In genomic region chr9:128072144-128073021, GRCh38 we compare ENCODE assay signal across 8 cellular contexts. TPM values are rescaled to one million over a fixed set of nuclear protein-coding genes. Genes with fewer than 3 reads are reported as not detected.
DNase-seq lines count a peak whose midpoint lies in the region; ATAC-seq and TF ChIP-seq lines count a peak whose summit lies in the region.

No MANE protein-coding gene starts in this region.

- H3K9me3 ChIP-seq in heart left ventricle: no peaks in the 10 kb centered on the region

- no peak for TF ChIP-seq CTCF in heart left ventricle (IDR thresholded peaks at IDR 0.05)

- ATAC-seq in heart left ventricle: no peak
- no peak for ATAC-seq in GM19452 (IDR thresholded peaks at IDR 0.05; ENCODE audit: unreplicated experiment)
- no peak for ATAC-seq in HG02763 (IDR thresholded peaks at IDR 0.05; ENCODE audit: unreplicated experiment)

- no peaks in the 10 kb centered on the region for H3K27me3 ChIP-seq in heart left ventricle

- intact Hi-C loops in heart left ventricle (cut with DNase I): no loop called here

- no peak for TF ChIP-seq POLR2A in heart left ventricle (IDR thresholded peaks at IDR 0.05)

- H3K27ac ChIP-seq in adipose tissue (ENCODE audit: low read depth, low read length) (peak overlapping the region; percentile 78), heart left ventricle (peak overlapping the region; percentile 27 to 99 (median 74))

- no peaks in the 10 kb centered on the region for H3K36me3 ChIP-seq in heart left ventricle

- 5 to 15% (median 9%) methylated on average over 5 of the region's 5 CpGs for WGBS in adipose tissue, 3 donors
- 15 to 24% (median 20%) methylated on average over 5 of the region's 5 CpGs for WGBS in heart left ventricle, 4 donors

- DNase-seq in AML-193 (lab: John Stamatoyannopoulos, UW): peak; percentile 70 to 79
- DNase-seq in HUDEP-2 (lab: John Stamatoyannopoulos, UW; ENCODE audit: unreplicated experiment in 76 of 76): peak in 48 of 76 experiments; percentile 14 to 58 (median 38)
- peak; percentile 74 for DNase-seq in SIG-M5 (lab: John Stamatoyannopoulos, UW)
- DNase-seq in heart left ventricle: peak in 4 of 5 donors; percentile 74 to 86 (median 80)
- DNase-seq in putamen (ENCODE audit: low spot score): peak; percentile 72

- H3K4me1 ChIP-seq in heart left ventricle: peaks cover 0 to 73% (median 35%) of the 10 kb centered on the region in 12 donors

- peak overlapping the region in 5 of 12 donors; percentile 0 to 34 (median 1) for H3K4me3 ChIP-seq in heart left ventricle

RNA-seq across cellular contexts. Expression of gene SLC25A25, which starts 4.4 kb away (rescaled TPM):
- 100 to 1,000 TPM in 1 of 3 donors, 10 to 100 TPM in 2; 40.4 to 129 (median 61.0) TPM for polyA plus RNA-seq in adipose tissue
- 10 to 100 TPM in 3 of 9 donors, 1 to 10 TPM in 6; 3.2 to 15.1 (median 6.7) TPM for total RNA-seq in heart left ventricle
- 1 to 10 TPM; 1.7 to 8.8 TPM for polyA plus RNA-seq in heart left ventricle

RNA-seq across cellular contexts. Expression of gene NAIF1, which starts 5.3 kb away (rescaled TPM):
- 1 to 10 TPM; 4.8 to 6.6 (median 5.1) TPM for polyA plus RNA-seq in adipose tissue
- total RNA-seq in heart left ventricle: 1 to 10 TPM; 3.5 to 8.9 (median 7.2) TPM
- polyA plus RNA-seq in heart left ventricle: 1 to 10 TPM; 4.0 to 5.0 TPM

RNA-seq across cellular contexts. Expression of gene PTGES2, which starts 55.1 kb away (rescaled TPM):
- polyA plus RNA-seq in adipose tissue (10 to 100 TPM; 36.1 to 63.9 (median 39.9) TPM), heart left ventricle (100 to 1,000 TPM; 143 to 179 TPM)
- 100 to 1,000 TPM; 116 to 166 (median 139) TPM for total RNA-seq in heart left ventricle

Comparison
In these comparisons a context has a peak if more than half of its experiments do, and no peak if none do; other contexts are left out.
1. RNA of gene SLC25A25, which starts 4.4 kb away (polyA plus RNA-seq): 40.4 to 129 TPM in adipose tissue; 1.7 to 8.8 TPM in heart left ventricle; every median in the first group is over 4 times any median in the second.
2. Peak in every context shown above with its lines, with median percentiles within 50 percentile points of each other: DNase-seq.